1 cellular context compared by ENCODE assay signal in genomic region chr10:110499796-110500514, GRCh38.
TF ChIP-seq lines count a peak whose summit lies in the region.

No MANE protein-coding gene starts in this region.

TF ChIP-seq in HCT116, 20 proteins besides CTCF, POLR2A, EP300 and RAD21 (continued from another document):
- TF ChIP-seq REST (IDR thresholded peaks at IDR 0.05; ENCODE audit: low read depth) (no peak), ZFX (IDR thresholded peaks at IDR 0.05) (no peak), ELF1 (IDR thresholded peaks at IDR 0.05; ENCODE audit: borderline replicate concordance, low read depth) (no peak), EZH2 (IDR thresholded peaks at IDR 0.05) (no peak)
